In genomic region chr2:220590476-220590875, GRCh38 we compare ENCODE assay signal across 7 cellular contexts.
"Had no signal": no experiment of that assay in that cellular context is flagged by ENCODE, and none has a peak within 500 bp of the region (broad histone marks: within the 10 kb centered on the region; RNA-seq: fewer than 3 reads in every experiment).

No MANE protein-coding gene starts in this region.

- H3K4me3 ChIP-seq: GM23338 had no signal

- H3K27me3 Mint-ChIP-seq: IgD-negative memory B cell had no signal

- DNase-seq: H9, HCEC 1CT had no signal

- H3K4me3 Mint-ChIP-seq: GM23338, H9, IgD-negative memory B cell had no signal

- H3K36me3 Mint-ChIP-seq: IgD-negative memory B cell had no signal

- FAIRE-seq: H1, H54, HTR-8/SVneo had no signal

- H3K4me1 Mint-ChIP-seq: GM23338, H9, IgD-negative memory B cell had no signal

- H3K27ac Mint-ChIP-seq: GM23338, H9, IgD-negative memory B cell had no signal

- H3K9me3 Mint-ChIP-seq: GM23338, H9, IgD-negative memory B cell had no signal
